Comparison of ENCODE assay signal across 21 cellular contexts in the genomic region with DNA sequence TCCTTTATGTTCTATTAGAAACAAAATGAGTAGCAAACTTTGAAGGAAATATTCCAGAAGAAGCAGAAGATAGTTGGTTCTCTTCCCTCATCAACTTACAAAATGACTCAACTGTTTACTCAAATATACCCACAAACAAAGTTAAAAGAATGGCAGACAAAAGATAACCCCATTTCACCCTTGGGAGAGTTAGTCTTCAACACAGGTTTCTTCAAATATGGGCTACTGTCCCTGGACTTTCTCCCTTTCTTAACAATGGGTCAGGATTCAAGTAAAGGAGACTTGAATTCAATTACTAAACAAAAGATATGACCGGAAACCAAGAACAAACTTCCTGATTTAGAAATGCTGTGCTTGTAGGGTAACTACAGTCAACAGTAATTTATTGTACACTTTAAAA. TPM values are rescaled to one million over a fixed set of nuclear protein-coding genes. Genes with fewer than 3 reads are reported as not detected.
DNase-seq lines count a peak whose midpoint lies in the region; ATAC-seq and TF ChIP-seq lines count a peak whose summit lies in the region.
"Had no signal": no experiment of that assay in that cellular context is flagged by ENCODE, and none has a peak within 500 bp of the region (broad histone marks: within the 10 kb centered on the region; RNA-seq: fewer than 3 reads in every experiment).

No MANE protein-coding gene starts in this region.

- TF ChIP-seq POLR2A in erythroblast (IDR thresholded peaks at IDR 0.05; ENCODE audit: low read length) (no peak), upper lobe of left lung (IDR thresholded peaks at IDR 0.05) (no peak)

- H3K4me3 Mint-ChIP-seq in activated naive CD4-positive, alpha-beta T cell treated with anti-CD3 and anti-CD28 coated beads, Interleukin-2, amount 50 U/mL, for 24 hours, result no peak overlapping the region
- H3K4me3 Mint-ChIP-seq: activated naive CD8-positive, alpha-beta T cell; stimulated activated naive B cell treated with anti-CD40 and anti-IgM and Interleukin-4, amounts not matched to agents 10 μg/mL and 1 μg/mL and 100 μg/mL, for 72 hours had no signal

- H3K27me3 ChIP-seq in upper lobe of left lung (no peaks in the 10 kb centered on the region), colonic mucosa (no peaks in the 10 kb centered on the region)
- H3K27me3 ChIP-seq: breast epithelium, heart right ventricle had no signal

- H3K27ac ChIP-seq in upper lobe of left lung, result peak overlapping the region in 3 of 4 donors; percentile 11 to 74 (median 49)
- no peak overlapping the region for H3K27ac ChIP-seq in colonic mucosa
- H3K27ac ChIP-seq: breast epithelium had no signal

- no peaks in the 10 kb centered on the region for H3K27me3 Mint-ChIP-seq in activated naive CD4-positive, alpha-beta T cell treated with anti-CD3 and anti-CD28 coated beads, Interleukin-2, amount 50 U/mL, for 24 hours
- H3K27me3 Mint-ChIP-seq: activated naive CD8-positive, alpha-beta T cell; stimulated activated naive B cell treated with anti-CD40 and anti-IgM and Interleukin-4, amounts not matched to agents 10 μg/mL and 1 μg/mL and 100 μg/mL, for 72 hours had no signal

- DNase-seq in activated naive CD4-positive, alpha-beta T cell treated with anti-CD3 and anti-CD28 coated beads, Interleukin-2, amount 50 U/mL, for 72 hours (ENCODE audit: low spot score in 2 of 2), result no peak
- DNase-seq in OCI-M1 (lab: John Stamatoyannopoulos, UW) (peak; percentile 98), erythroblast (lab: John Stamatoyannopoulos, UW) (peak; percentile 15 to 22), upper lobe of left lung (no peak), colonic mucosa (no peak)
- DNase-seq: activated CD4-positive, alpha-beta T cell treated with anti-CD3 and anti-CD28 coated beads for 1 hour; activated T-cell treated with anti-CD3 and anti-CD28 coated beads for 4 hours; COR-L47; heart right ventricle; KBM-7; kidney glomerular epithelial cell; mucosa of descending colon; NCI-H146; NCI-H446 treated with DMSO at 0.1 percent for 48 hours; stimulated activated naive B cell treated with anti-CD40 and anti-IgM and Interleukin-4, amounts not matched to agents 10 μg/mL and 1 μg/mL and 100 μg/mL, for 72 hours; SW 1271 had no signal

- H3K9me3 ChIP-seq in upper lobe of left lung (no peaks in the 10 kb centered on the region), colonic mucosa (no peaks in the 10 kb centered on the region)
- H3K9me3 ChIP-seq: breast epithelium, heart right ventricle, mucosa of descending colon had no signal

- no peak for ATAC-seq in activated naive CD4-positive, alpha-beta T cell treated with anti-CD3 and anti-CD28 coated beads, Interleukin-2, amount 50 U/mL, for 72 hours
- ATAC-seq in upper lobe of left lung (ENCODE audit: low FRiP score in 2 of 2) (no peak), HG03571 (IDR thresholded peaks at IDR 0.05; ENCODE audit: unreplicated experiment) (no peak), HG02642 (IDR thresholded peaks at IDR 0.05; ENCODE audit: poor library complexity, unreplicated experiment) (no peak)
- ATAC-seq: heart right ventricle; mucosa of descending colon; stimulated activated naive B cell treated with anti-CD40 and anti-IgM and Interleukin-4, amounts not matched to agents 10 μg/mL and 1 μg/mL and 100 μg/mL, for 72 hours had no signal

- H3K9me3 Mint-ChIP-seq in activated naive CD4-positive, alpha-beta T cell treated with anti-CD3 and anti-CD28 coated beads, Interleukin-2, amount 50 U/mL, for 24 hours, result no peaks in the 10 kb centered on the region
- H3K9me3 Mint-ChIP-seq in activated naive CD4-positive, alpha-beta T cell treated with anti-CD3 and anti-CD28 coated beads, Interleukin-2, amount 50 U/mL, for 72 hours, result no peaks in the 10 kb centered on the region
- H3K9me3 Mint-ChIP-seq: stimulated activated naive B cell treated with anti-CD40 and anti-IgM and Interleukin-4, amounts not matched to agents 10 μg/mL and 1 μg/mL and 100 μg/mL, for 72 hours had no signal

- 42 to 55% methylated on average over 1 of the region's 1 CpG for WGBS in upper lobe of left lung, 2 donors

- no peak overlapping the region for H3K9ac ChIP-seq in colonic mucosa (ENCODE audit: low read depth in 2 of 2, low read length in 2 of 2)

- peaks cover 10% of the 10 kb centered on the region for H3K36me3 Mint-ChIP-seq in activated naive CD4-positive, alpha-beta T cell treated with anti-CD3 and anti-CD28 coated beads, Interleukin-2, amount 50 U/mL, for 24 hours
- H3K36me3 Mint-ChIP-seq in activated naive CD4-positive, alpha-beta T cell treated with anti-CD3 and anti-CD28 coated beads, Interleukin-2, amount 50 U/mL, for 72 hours, result no peaks in the 10 kb centered on the region

- TF ChIP-seq CTCF in upper lobe of left lung (IDR thresholded peaks at IDR 0.05) (no peak), colonic mucosa (IDR thresholded peaks at IDR 0.05) (no peak)

- no peaks in the 10 kb centered on the region for H3K36me3 ChIP-seq in upper lobe of left lung
- H3K36me3 ChIP-seq in colonic mucosa, result no peaks in the 10 kb centered on the region
- H3K36me3 ChIP-seq: breast epithelium, heart right ventricle had no signal

- peaks cover 0 to 34% (median 18%) of the 10 kb centered on the region in 4 donors for H3K4me1 ChIP-seq in upper lobe of left lung
- no peaks in the 10 kb centered on the region for H3K4me1 ChIP-seq in colonic mucosa
- H3K4me1 ChIP-seq: breast epithelium had no signal

- peaks cover 66% of the 10 kb centered on the region for H3K4me1 Mint-ChIP-seq in activated naive CD4-positive, alpha-beta T cell treated with anti-CD3 and anti-CD28 coated beads, Interleukin-2, amount 50 U/mL, for 24 hours

- TF ChIP-seq EP300 in upper lobe of left lung (IDR thresholded peaks at IDR 0.05), result no peak

- H3K27ac Mint-ChIP-seq in activated naive CD4-positive, alpha-beta T cell treated with anti-CD3 and anti-CD28 coated beads, Interleukin-2, amount 50 U/mL, for 24 hours, result peak overlapping the region; percentile 15
- H3K27ac Mint-ChIP-seq in activated naive CD4-positive, alpha-beta T cell treated with anti-CD3 and anti-CD28 coated beads, Interleukin-2, amount 50 U/mL, for 72 hours, result peak overlapping the region in 1 of 2 donors; percentile 27
- H3K27ac Mint-ChIP-seq: activated naive CD8-positive, alpha-beta T cell; stimulated activated naive B cell treated with anti-CD40 and anti-IgM and Interleukin-4, amounts not matched to agents 10 μg/mL and 1 μg/mL and 100 μg/mL, for 72 hours had no signal

- intact Hi-C loops in colonic mucosa (cut with DNase I), result no loop called here

- H3K4me3 ChIP-seq in upper lobe of left lung (no peak overlapping the region), colonic mucosa (no peak overlapping the region)
- H3K4me3 ChIP-seq: breast epithelium, heart right ventricle, mucosa of descending colon had no signal

RNA-seq across cellular contexts. Expression of a gene that starts 14.3 kb away (rescaled TPM):
- 10 to 100 TPM in 1 of 2 donors, 1 to 10 TPM in 1; 10.0 to 14.2 TPM for total RNA-seq in activated naive CD4-positive, alpha-beta T cell treated with anti-CD3 and anti-CD28 coated beads, Interleukin-2, amount 50 U/mL, for 72 hours
- total RNA-seq in upper lobe of left lung (10 to 100 TPM in 5 of 6 donors, 1 to 10 TPM in 1; 7.3 to 32.0 (median 19.9) TPM), colonic mucosa (10 to 100 TPM in 1 of 2 donors, 1 to 10 TPM in 1; 9.8 to 12.1 TPM)

Comparison
In these comparisons a context has a peak if more than half of its experiments do, and no peak if none do; other contexts are left out.
1. DNase-seq: peak in OCI-M1 (single experiment) and erythroblast (2 of 2); none in activated naive CD4-positive, alpha-beta T cell treated with anti-CD3 and anti-CD28 coated beads, Interleukin-2, amount 50 U/mL, for 72 hours (0 of 2), upper lobe of left lung (0 of 2) and colonic mucosa (single experiment).